16 cellular contexts compared by ENCODE assay signal in the genomic region with DNA sequence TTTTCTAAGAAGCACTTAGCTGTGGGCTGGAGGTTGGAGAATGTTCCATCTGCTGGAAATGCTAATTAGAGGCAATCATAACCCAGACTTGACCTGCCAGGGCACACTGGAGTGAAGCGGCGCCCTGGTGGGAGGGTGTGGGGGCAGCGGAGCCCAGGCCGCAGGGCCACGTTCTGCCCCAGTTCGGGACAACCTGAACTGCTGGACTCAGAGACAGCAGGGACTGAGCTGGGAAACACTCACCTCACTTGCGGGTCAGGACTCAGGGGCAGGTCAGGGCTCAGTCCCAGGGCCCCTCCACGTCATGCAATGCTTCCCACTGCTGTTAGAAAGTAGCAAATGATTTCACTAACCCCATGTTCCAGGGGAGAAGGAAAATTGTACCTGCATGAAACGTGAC.
DNase-seq lines count a peak whose midpoint lies in the region; ATAC-seq and TF ChIP-seq lines count a peak whose summit lies in the region.
"Had no signal": no experiment of that assay in that cellular context is flagged by ENCODE, and none has a peak within 500 bp of the region (broad histone marks: within the 10 kb centered on the region; RNA-seq: fewer than 3 reads in every experiment).

No MANE protein-coding gene starts in this region.

- intact Hi-C loops in right cardiac atrium (cut with DNase I): no loop called here
- intact Hi-C loops in left ventricle myocardium inferior (cut with micrococcal nuclease): no loop called here

- WGBS in right cardiac atrium: 92% methylated on average over 9 of the region's 9 CpGs

- no peaks in the 10 kb centered on the region for H3K36me3 ChIP-seq in left ventricle myocardium inferior
- H3K36me3 ChIP-seq: BLaER1 had no signal

- H3K4me1 ChIP-seq in right cardiac atrium (ENCODE audit: control insufficient read depth, insufficient read depth, low read length) (no peaks in the 10 kb centered on the region), left ventricle myocardium inferior (peaks cover 8% of the 10 kb centered on the region)

- ATAC-seq in right cardiac atrium (no peak), GM18517 (IDR thresholded peaks at IDR 0.05; ENCODE audit: unreplicated experiment) (no peak), HG03045 (IDR thresholded peaks at IDR 0.05; ENCODE audit: unreplicated experiment) (no peak), GM21529 (IDR thresholded peaks at IDR 0.05; ENCODE audit: unreplicated experiment) (no peak)
- ATAC-seq: GM23338 had no signal

- no peak for TF ChIP-seq CTCF in left ventricle myocardium inferior (IDR thresholded peaks at IDR 0.05; ENCODE audit: borderline replicate concordance)

- H3K27ac ChIP-seq in right cardiac atrium (ENCODE audit: low read length) (no peak overlapping the region), left ventricle myocardium inferior (replicated peaks) (no peak overlapping the region)
- H3K27ac ChIP-seq: BLaER1, HL-60 had no signal

- peak in 2 of 3 donors; percentile 34 to 39 for DNase-seq in right cardiac atrium
- no peak for DNase-seq in left ventricle myocardium inferior
- DNase-seq in mucosa of gallbladder (ENCODE audit: low spot score): peak; percentile 4
- peak; percentile 24 for DNase-seq in retina
- DNase-seq: 8988T; CD4-positive, alpha-beta memory T cell; DMS153; DMS79; GDM1; HCEC 1CT had no signal

- H3K4me3 ChIP-seq in right cardiac atrium (ENCODE audit: low read length) (no peak overlapping the region), left ventricle myocardium inferior (no peak overlapping the region)
- H3K4me3 ChIP-seq: BLaER1, GM23338 had no signal

- H3K27me3 ChIP-seq in right cardiac atrium (ENCODE audit: control insufficient read depth, insufficient read depth) (no peaks in the 10 kb centered on the region), left ventricle myocardium inferior (ENCODE audit: low read depth) (peaks cover 91% of the 10 kb centered on the region)

- H3K9me3 ChIP-seq in right cardiac atrium (ENCODE audit: control insufficient read depth, low read length) (no peaks in the 10 kb centered on the region), left ventricle myocardium inferior (replicated peaks) (no peaks in the 10 kb centered on the region)
- H3K9me3 ChIP-seq: BLaER1 had no signal
